1 cellular context compared by ENCODE assay signal in the genomic region with DNA sequence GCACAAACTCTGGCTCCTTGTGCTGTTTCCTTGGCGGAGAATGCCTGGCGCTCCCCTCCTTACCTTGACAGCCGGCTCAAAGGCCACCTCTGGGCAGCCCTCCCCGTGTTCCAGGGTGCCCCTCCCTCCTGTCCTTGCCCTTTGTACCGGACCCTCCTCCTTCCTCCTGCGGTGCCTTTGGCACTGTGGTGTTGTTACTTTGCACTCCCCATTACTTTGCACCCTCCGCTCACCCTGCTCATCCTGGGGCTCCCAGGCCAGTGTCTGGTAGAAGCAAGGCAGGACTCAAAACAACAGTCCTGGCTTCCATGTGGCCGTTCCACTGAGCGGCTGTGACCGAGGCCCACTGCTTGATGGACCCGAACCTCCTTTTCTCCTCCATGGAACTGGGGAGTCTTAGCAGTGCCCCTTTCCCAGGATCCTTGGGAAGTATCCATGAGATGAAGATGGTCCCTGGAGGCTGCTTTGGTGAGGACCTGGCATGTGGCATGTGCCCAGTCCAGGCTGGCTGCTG.
TF ChIP-seq lines count a peak whose summit lies in the region.

No MANE protein-coding gene starts in this region.

TF ChIP-seq in HepG2, 621 proteins besides CTCF, POLR2A, EP300 and RAD21 (continued from another document and continues in another):
- TF ChIP-seq HNRNPUL1 (IDR thresholded peaks at IDR 0.05; ENCODE audit: low read depth, low read length) (no peak), CHD4 (IDR thresholded peaks at IDR 0.05; ENCODE audit: borderline replicate concordance, low read length) (no peak), NR2F1 (CRISPR knock-in tag; IDR thresholded peaks at IDR 0.05) (peak in 1 of 2 experiments; percentile 61; a peak in 1 of 4 replicates), ZBTB7B (CRISPR knock-in tag; IDR thresholded peaks at IDR 0.05) (peak; percentile 76), ZNF460 (CRISPR knock-in tag; IDR thresholded peaks at IDR 0.05; ENCODE audit: borderline replicate concordance) (no peak), THAP11 (CRISPR knock-in tag; IDR thresholded peaks at IDR 0.05) (peak; percentile 55; the same call in 1 of the 2 replicates), MED8 (CRISPR knock-in tag; IDR thresholded peaks at IDR 0.05; ENCODE audit: insufficient replicate concordance) (no peak), ZNF562 (CRISPR knock-in tag; IDR thresholded peaks at IDR 0.05; ENCODE audit: borderline replicate concordance) (no peak), HDAC1 (CRISPR knock-in tag; IDR thresholded peaks at IDR 0.05) (peak; percentile 88), ZNF263 (CRISPR knock-in tag; IDR thresholded peaks at IDR 0.05) (peak; percentile 42; the same call in 1 of the 2 replicates), ZNF331 (CRISPR knock-in tag; IDR thresholded peaks at IDR 0.05) (0 out of 2 replicates have a peak, but pooled peaks have one; percentile 49), HDAC2 (CRISPR knock-in tag; IDR thresholded peaks at IDR 0.05) (peak; percentile 87), ONECUT2 (CRISPR knock-in tag; IDR thresholded peaks at IDR 0.05) (no peak), SNAPC2 (CRISPR knock-in tag; IDR thresholded peaks at IDR 0.05) (no peak), IRF2 (CRISPR knock-in tag; IDR thresholded peaks at IDR 0.05) (peak; percentile 62), MATR3 (CRISPR knock-in tag; IDR thresholded peaks at IDR 0.05) (no peak), ZNF556 (CRISPR knock-in tag; IDR thresholded peaks at IDR 0.05; ENCODE audit: borderline replicate concordance) (peak; percentile 58; the same call in 1 of the 2 replicates), ZFP37 (CRISPR knock-in tag; IDR thresholded peaks at IDR 0.05; ENCODE audit: borderline replicate concordance) (0 out of 2 replicates have a peak, but pooled peaks have one; percentile 33), ZNF780A (CRISPR knock-in tag; IDR thresholded peaks at IDR 0.05) (no peak), CREM (IDR thresholded peaks at IDR 0.05) (peak; percentile 60; the same call in 1 of the 2 replicates), CREM (CRISPR knock-in tag; IDR thresholded peaks at IDR 0.05) (no peak), ZNF232 (CRISPR knock-in tag; IDR thresholded peaks at IDR 0.05; ENCODE audit: borderline replicate concordance) (peak; percentile 60; the same call in 1 of the 2 replicates), ELF3 (CRISPR knock-in tag; IDR thresholded peaks at IDR 0.05) (peak; percentile 83), KDM4B (CRISPR knock-in tag; IDR thresholded peaks at IDR 0.05) (0 out of 2 replicates have a peak, but pooled peaks have one; percentile 25), SOX6 (IDR thresholded peaks at IDR 0.05) (no peak), SOX6 (CRISPR knock-in tag; IDR thresholded peaks at IDR 0.05) (peak; percentile 70), FOSL2 (CRISPR knock-in tag; IDR thresholded peaks at IDR 0.05) (peak; percentile 67), ZNF709 (CRISPR knock-in tag; IDR thresholded peaks at IDR 0.05) (peak; percentile 100), SSRP1 (CRISPR knock-in tag; IDR thresholded peaks at IDR 0.05) (peak; percentile 51; the same call in 1 of the 2 replicates)
- TF ChIP-seq, protein P1, sequence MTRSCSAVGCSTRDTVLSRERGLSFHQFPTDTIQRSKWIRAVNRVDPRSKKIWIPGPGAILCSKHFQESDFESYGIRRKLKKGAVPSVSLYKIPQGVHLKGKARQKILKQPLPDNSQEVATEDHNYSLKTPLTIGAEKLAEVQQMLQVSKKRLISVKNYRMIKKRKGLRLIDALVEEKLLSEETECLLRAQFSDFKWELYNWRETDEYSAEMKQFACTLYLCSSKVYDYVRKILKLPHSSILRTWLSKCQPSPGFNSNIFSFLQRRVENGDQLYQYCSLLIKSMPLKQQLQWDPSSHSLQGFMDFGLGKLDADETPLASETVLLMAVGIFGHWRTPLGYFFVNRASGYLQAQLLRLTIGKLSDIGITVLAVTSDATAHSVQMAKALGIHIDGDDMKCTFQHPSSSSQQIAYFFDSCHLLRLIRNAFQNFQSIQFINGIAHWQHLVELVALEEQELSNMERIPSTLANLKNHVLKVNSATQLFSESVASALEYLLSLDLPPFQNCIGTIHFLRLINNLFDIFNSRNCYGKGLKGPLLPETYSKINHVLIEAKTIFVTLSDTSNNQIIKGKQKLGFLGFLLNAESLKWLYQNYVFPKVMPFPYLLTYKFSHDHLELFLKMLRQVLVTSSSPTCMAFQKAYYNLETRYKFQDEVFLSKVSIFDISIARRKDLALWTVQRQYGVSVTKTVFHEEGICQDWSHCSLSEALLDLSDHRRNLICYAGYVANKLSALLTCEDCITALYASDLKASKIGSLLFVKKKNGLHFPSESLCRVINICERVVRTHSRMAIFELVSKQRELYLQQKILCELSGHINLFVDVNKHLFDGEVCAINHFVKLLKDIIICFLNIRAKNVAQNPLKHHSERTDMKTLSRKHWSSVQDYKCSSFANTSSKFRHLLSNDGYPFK (CRISPR knock-in tag; IDR thresholded peaks at IDR 0.05; ENCODE audit: borderline replicate concordance): no peak
- TF ChIP-seq, protein P2, sequence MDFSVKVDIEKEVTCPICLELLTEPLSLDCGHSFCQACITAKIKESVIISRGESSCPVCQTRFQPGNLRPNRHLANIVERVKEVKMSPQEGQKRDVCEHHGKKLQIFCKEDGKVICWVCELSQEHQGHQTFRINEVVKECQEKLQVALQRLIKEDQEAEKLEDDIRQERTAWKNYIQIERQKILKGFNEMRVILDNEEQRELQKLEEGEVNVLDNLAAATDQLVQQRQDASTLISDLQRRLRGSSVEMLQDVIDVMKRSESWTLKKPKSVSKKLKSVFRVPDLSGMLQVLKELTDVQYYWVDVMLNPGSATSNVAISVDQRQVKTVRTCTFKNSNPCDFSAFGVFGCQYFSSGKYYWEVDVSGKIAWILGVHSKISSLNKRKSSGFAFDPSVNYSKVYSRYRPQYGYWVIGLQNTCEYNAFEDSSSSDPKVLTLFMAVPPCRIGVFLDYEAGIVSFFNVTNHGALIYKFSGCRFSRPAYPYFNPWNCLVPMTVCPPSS (IDR thresholded peaks at IDR 0.05): no peak
- TF ChIP-seq, protein P3, sequence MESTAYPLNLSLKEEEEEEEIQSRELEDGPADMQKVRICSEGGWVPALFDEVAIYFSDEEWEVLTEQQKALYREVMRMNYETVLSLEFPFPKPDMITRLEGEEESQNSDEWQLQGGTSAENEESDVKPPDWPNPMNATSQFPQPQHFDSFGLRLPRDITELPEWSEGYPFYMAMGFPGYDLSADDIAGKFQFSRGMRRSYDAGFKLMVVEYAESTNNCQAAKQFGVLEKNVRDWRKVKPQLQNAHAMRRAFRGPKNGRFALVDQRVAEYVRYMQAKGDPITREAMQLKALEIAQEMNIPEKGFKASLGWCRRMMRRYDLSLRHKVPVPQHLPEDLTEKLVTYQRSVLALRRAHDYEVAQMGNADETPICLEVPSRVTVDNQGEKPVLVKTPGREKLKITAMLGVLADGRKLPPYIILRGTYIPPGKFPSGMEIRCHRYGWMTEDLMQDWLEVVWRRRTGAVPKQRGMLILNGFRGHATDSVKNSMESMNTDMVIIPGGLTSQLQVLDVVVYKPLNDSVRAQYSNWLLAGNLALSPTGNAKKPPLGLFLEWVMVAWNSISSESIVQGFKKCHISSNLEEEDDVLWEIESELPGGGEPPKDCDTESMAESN (CRISPR knock-in tag; conservative IDR thresholded peaks at IDR 0.05): peak; percentile 40; the same call in 1 of the 2 replicates
- TF ChIP-seq, protein P4, sequence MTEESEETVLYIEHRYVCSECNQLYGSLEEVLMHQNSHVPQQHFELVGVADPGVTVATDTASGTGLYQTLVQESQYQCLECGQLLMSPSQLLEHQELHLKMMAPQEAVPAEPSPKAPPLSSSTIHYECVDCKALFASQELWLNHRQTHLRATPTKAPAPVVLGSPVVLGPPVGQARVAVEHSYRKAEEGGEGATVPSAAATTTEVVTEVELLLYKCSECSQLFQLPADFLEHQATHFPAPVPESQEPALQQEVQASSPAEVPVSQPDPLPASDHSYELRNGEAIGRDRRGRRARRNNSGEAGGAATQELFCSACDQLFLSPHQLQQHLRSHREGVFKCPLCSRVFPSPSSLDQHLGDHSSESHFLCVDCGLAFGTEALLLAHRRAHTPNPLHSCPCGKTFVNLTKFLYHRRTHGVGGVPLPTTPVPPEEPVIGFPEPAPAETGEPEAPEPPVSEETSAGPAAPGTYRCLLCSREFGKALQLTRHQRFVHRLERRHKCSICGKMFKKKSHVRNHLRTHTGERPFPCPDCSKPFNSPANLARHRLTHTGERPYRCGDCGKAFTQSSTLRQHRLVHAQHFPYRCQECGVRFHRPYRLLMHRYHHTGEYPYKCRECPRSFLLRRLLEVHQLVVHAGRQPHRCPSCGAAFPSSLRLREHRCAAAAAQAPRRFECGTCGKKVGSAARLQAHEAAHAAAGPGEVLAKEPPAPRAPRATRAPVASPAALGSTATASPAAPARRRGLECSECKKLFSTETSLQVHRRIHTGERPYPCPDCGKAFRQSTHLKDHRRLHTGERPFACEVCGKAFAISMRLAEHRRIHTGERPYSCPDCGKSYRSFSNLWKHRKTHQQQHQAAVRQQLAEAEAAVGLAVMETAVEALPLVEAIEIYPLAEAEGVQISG (CRISPR knock-in tag; IDR thresholded peaks at IDR 0.05): no peak
- TF ChIP-seq, protein P5, sequence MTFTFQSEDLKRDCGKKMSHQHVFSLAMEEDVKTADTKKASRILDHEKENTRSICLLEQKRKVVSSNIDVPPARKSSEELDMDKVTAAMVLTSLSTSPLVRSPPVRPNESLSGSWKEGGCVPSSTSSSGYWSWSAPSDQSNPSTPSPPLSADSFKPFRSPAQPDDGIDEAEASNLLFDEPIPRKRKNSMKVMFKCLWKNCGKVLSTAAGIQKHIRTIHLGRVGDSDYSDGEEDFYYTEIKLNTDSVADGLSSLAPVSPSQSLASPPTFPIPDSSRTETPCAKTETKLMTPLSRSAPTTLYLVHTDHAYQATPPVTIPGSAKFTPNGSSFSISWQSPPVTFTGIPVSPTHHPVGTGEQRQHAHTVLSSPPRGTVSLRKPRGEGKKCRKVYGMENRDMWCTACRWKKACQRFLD (CRISPR knock-in tag; IDR thresholded peaks at IDR 0.05; ENCODE audit: borderline replicate concordance): 0 out of 2 replicates have a peak, but pooled peaks have one; percentile 30
- TF ChIP-seq, protein P6, sequence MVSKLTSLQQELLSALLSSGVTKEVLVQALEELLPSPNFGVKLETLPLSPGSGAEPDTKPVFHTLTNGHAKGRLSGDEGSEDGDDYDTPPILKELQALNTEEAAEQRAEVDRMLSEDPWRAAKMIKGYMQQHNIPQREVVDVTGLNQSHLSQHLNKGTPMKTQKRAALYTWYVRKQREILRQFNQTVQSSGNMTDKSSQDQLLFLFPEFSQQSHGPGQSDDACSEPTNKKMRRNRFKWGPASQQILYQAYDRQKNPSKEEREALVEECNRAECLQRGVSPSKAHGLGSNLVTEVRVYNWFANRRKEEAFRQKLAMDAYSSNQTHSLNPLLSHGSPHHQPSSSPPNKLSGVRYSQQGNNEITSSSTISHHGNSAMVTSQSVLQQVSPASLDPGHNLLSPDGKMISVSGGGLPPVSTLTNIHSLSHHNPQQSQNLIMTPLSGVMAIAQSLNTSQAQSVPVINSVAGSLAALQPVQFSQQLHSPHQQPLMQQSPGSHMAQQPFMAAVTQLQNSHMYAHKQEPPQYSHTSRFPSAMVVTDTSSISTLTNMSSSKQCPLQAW (CRISPR knock-in tag; IDR thresholded peaks at IDR 0.05): peak; percentile 71; the same call in 1 of the 2 replicates
- TF ChIP-seq, protein P7, sequence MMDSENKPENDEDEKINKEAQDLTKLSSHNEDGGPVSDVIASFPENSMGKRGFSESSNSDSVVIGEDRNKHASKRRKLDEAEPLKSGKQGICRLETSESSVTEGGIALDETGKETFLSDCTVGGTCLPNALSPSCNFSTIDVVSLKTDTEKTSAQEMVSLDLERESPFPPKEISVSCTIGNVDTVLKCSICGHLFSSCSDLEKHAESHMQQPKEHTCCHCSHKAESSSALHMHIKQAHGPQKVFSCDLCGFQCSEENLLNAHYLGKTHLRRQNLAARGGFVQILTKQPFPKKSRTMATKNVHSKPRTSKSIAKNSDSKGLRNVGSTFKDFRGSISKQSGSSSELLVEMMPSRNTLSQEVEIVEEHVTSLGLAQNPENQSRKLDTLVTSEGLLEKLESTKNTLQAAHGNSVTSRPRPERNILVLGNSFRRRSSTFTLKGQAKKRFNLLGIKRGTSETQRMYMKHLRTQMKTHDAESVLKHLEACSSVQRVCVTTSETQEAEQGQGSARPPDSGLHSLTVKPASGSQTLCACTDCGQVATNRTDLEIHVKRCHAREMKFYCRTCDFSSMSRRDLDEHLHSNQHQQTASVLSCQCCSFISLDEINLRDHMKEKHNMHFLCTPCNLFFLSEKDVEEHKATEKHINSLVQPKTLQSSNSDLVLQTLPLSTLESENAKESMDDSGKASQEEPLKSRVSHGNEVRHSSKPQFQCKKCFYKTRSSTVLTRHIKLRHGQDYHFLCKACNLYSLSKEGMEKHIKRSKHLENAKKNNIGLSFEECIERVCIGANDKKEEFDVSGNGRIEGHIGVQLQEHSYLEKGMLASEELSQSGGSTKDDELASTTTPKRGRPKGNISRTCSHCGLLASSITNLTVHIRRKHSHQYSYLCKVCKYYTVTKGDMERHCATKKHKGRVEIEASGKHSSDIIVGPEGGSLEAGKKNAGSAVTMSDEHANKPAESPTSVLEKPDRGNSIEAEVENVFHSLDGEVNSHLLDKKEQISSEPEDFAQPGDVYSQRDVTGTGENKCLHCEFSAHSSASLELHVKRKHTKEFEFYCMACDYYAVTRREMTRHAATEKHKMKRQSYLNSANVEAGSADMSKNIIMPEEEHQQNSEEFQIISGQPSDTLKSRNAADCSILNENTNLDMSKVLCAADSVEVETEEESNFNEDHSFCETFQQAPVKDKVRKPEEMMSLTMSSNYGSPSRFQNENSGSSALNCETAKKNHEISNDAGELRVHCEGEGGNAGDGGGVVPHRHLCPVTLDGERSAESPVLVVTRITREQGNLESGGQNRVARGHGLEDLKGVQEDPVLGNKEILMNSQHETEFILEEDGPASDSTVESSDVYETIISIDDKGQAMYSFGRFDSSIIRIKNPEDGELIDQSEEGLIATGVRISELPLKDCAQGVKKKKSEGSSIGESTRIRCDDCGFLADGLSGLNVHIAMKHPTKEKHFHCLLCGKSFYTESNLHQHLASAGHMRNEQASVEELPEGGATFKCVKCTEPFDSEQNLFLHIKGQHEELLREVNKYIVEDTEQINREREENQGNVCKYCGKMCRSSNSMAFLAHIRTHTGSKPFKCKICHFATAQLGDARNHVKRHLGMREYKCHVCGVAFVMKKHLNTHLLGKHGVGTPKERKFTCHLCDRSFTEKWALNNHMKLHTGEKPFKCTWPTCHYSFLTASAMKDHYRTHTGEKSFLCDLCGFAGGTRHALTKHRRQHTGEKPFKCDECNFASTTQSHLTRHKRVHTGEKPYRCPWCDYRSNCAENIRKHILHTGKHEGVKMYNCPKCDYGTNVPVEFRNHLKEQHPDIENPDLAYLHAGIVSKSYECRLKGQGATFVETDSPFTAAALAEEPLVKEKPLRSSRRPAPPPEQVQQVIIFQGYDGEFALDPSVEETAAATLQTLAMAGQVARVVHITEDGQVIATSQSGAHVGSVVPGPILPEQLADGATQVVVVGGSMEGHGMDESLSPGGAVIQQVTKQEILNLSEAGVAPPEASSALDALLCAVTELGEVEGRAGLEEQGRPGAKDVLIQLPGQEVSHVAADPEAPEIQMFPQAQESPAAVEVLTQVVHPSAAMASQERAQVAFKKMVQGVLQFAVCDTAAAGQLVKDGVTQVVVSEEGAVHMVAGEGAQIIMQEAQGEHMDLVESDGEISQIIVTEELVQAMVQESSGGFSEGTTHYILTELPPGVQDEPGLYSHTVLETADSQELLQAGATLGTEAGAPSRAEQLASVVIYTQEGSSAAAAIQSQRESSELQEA (CRISPR knock-in tag; IDR thresholded peaks at IDR 0.05; ENCODE audit: not compliant biosample characterization): peak; percentile 54
